ENCODE assay signal across 1 cellular context in the genomic region with DNA sequence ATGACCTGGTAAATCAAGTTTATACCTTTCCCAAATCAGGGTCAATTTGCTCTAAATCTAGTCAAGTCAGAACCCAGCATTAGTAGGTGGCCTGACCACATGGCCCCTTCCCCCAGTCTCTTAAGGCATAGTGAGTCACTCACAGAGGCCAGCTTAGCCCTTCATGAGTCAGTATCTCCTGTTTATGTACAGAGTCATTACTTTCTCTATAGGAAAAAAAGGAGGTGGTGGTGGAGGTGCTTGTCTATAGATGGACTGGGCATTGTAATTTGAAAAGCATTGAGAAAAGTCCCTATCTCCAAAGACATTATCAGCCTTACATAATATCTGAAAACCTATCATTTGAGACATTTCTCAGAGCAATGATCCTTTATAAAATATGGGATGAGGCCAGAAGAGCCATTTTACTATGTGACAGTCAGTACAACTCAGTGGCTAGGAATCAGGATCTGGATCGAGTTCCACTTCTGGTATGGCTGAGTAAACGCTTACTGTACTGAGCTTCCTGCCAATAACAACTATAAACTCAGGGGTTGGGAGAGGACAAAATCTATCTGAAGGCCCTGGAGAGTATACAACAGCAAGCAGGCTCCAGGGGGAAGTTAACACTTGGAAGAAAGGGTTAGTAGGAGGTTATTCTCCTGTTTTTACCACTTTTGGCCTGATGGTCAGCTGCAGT.
TF ChIP-seq lines count a peak whose summit lies in the region.

No MANE protein-coding gene starts in this region.

TF ChIP-seq in SK-N-SH, 30 proteins besides CTCF, POLR2A, EP300 and RAD21 (continued from another document):
- TF ChIP-seq, protein P1, sequence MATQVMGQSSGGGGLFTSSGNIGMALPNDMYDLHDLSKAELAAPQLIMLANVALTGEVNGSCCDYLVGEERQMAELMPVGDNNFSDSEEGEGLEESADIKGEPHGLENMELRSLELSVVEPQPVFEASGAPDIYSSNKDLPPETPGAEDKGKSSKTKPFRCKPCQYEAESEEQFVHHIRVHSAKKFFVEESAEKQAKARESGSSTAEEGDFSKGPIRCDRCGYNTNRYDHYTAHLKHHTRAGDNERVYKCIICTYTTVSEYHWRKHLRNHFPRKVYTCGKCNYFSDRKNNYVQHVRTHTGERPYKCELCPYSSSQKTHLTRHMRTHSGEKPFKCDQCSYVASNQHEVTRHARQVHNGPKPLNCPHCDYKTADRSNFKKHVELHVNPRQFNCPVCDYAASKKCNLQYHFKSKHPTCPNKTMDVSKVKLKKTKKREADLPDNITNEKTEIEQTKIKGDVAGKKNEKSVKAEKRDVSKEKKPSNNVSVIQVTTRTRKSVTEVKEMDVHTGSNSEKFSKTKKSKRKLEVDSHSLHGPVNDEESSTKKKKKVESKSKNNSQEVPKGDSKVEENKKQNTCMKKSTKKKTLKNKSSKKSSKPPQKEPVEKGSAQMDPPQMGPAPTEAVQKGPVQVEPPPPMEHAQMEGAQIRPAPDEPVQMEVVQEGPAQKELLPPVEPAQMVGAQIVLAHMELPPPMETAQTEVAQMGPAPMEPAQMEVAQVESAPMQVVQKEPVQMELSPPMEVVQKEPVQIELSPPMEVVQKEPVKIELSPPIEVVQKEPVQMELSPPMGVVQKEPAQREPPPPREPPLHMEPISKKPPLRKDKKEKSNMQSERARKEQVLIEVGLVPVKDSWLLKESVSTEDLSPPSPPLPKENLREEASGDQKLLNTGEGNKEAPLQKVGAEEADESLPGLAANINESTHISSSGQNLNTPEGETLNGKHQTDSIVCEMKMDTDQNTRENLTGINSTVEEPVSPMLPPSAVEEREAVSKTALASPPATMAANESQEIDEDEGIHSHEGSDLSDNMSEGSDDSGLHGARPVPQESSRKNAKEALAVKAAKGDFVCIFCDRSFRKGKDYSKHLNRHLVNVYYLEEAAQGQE (IDR thresholded peaks at IDR 0.05; ENCODE audit: low read depth, low read length) = 0 out of 2 replicates have a peak, but pooled peaks have one; percentile 35
- TF ChIP-seq JUND (IDR thresholded peaks at IDR 0.05) (peak; percentile 91), SMC3 (IDR thresholded peaks at IDR 0.05; ENCODE audit: low read depth, low read length) (no peak), GATA2 (CRISPR knock-in tag; IDR thresholded peaks at IDR 0.05) (no peak), NRF1 (IDR thresholded peaks at IDR 0.05; ENCODE audit: low read depth, low read length) (no peak), RXRA (IDR thresholded peaks at IDR 0.05; ENCODE audit: borderline replicate concordance, low read depth) (peak; percentile 68), GABPA (IDR thresholded peaks at IDR 0.05; ENCODE audit: low read depth) (peak; percentile 40; the same call in 1 of the 2 replicates), MEF2A (IDR thresholded peaks at IDR 0.05; ENCODE audit: borderline replicate concordance, low read depth) (peak; percentile 60; the same call in 1 of the 2 replicates), EZH2phosphoT487 (IDR thresholded peaks at IDR 0.05; ENCODE audit: borderline replicate concordance, low read depth) (no peak), TCF12 (IDR thresholded peaks at IDR 0.05) (peak; percentile 81), FOXJ3 (CRISPR knock-in tag; IDR thresholded peaks at IDR 0.05) (no peak), NFIC (IDR thresholded peaks at IDR 0.05; ENCODE audit: borderline replicate concordance) (peak; percentile 92)
- TF ChIP-seq, protein P2, sequence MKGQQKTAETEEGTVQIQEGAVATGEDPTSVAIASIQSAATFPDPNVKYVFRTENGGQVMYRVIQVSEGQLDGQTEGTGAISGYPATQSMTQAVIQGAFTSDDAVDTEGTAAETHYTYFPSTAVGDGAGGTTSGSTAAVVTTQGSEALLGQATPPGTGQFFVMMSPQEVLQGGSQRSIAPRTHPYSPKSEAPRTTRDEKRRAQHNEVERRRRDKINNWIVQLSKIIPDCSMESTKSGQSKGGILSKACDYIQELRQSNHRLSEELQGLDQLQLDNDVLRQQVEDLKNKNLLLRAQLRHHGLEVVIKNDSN (IDR thresholded peaks at IDR 0.05; ENCODE audit: borderline replicate concordance, low read depth) = peak; percentile 15; the same call in 1 of the 2 replicates
- TF ChIP-seq, protein P3, sequence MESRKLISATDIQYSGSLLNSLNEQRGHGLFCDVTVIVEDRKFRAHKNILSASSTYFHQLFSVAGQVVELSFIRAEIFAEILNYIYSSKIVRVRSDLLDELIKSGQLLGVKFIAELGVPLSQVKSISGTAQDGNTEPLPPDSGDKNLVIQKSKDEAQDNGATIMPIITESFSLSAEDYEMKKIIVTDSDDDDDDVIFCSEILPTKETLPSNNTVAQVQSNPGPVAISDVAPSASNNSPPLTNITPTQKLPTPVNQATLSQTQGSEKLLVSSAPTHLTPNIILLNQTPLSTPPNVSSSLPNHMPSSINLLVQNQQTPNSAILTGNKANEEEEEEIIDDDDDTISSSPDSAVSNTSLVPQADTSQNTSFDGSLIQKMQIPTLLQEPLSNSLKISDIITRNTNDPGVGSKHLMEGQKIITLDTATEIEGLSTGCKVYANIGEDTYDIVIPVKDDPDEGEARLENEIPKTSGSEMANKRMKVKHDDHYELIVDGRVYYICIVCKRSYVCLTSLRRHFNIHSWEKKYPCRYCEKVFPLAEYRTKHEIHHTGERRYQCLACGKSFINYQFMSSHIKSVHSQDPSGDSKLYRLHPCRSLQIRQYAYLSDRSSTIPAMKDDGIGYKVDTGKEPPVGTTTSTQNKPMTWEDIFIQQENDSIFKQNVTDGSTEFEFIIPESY (IDR thresholded peaks at IDR 0.05; ENCODE audit: borderline replicate concordance, low read depth) = 0 out of 2 replicates have a peak, but pooled peaks have one; percentile 59
